8 cellular contexts compared by ENCODE assay signal in the genomic region with DNA sequence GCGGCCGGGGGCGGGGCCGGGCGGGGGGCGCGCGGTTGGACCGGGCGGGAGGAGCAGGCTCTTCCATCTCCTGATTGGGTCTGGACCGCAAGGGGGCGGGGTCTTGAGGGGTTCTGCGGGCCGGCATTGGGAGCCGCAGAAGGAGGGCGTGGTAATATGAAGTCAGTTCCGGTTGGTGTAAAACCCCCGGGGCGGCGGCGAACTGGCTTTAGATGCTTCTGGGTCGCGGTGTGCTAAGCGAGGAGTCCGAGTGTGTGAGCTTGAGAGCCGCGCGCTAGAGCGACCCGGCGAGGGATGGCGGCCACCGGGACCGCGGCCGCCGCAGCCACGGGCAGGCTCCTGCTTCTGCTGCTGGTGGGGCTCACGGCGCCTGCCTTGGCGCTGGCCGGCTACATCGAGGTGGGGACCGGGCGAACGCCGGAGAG. TPM values are rescaled to one million over a fixed set of nuclear protein-coding genes. Genes with fewer than 3 reads are reported as not detected.
DNase-seq lines count a peak whose midpoint lies in the region; ATAC-seq and TF ChIP-seq lines count a peak whose summit lies in the region.

A gene (plus strand): TSS at position 211 of the 425 bp plus-strand sequence. CDS start 84 bp downstream, at position 295.

- H3K4me3 ChIP-seq in AG10803 (ENCODE audit: low read length) = peak within 1 kb of the TSS; percentile 79
- H3K4me3 ChIP-seq in spleen = peak within 1 kb of the TSS; percentile 67 to 91 (median 77)

- DNase-seq in AG10803 (ENCODE audit: low read depth) = peak; percentile 98
- peak; percentile 97 for DNase-seq in NCI-H345 treated with DMSO at 0.1 percent for 48 hours (lab: John Stamatoyannopoulos, UW; ENCODE audit: unreplicated experiment)
- peak; percentile 90 to 96 (median 95) for DNase-seq in activated CD4-positive, CD25-positive, alpha-beta regulatory T cell (lab: John Stamatoyannopoulos, UW)
- peak; percentile 62 to 99 (median 98) for DNase-seq in caudate nucleus (lab: John Stamatoyannopoulos, UW)
- peak; percentile 97 for DNase-seq in inferior parietal cortex (ENCODE audit: extremely low spot score)
- peak; percentile 99 for DNase-seq in spleen

- TF ChIP-seq CTCF in AG10803 (conservative IDR thresholded peaks at IDR 0.05; ENCODE audit: low read length) = no peak
- no peak for TF ChIP-seq CTCF in spleen (IDR thresholded peaks at IDR 0.05 in 8 of 11, conservative IDR thresholded peaks at IDR 0.05 in 3 of 11)

- peak; percentile 95 for ATAC-seq in GM19035 (IDR thresholded peaks at IDR 0.05; ENCODE audit: unreplicated experiment)
- peak; percentile 97 for ATAC-seq in HG03342 (IDR thresholded peaks at IDR 0.05; ENCODE audit: unreplicated experiment)

- intact Hi-C loops in spleen (cut with DNase I; ENCODE audit: low total_unique reads) = loop anchor here (2.0 to 10.0 kb wide), 2 partner anchors 55 to 65 kb away; no protein-coding TSS in a partner anchor

- H3K36me3 ChIP-seq in spleen = no peaks in the 10 kb centered on the region

- H3K9me3 ChIP-seq in spleen = no peaks in the 10 kb centered on the region

- H3K27ac ChIP-seq in caudate nucleus (ENCODE audit: low read depth, low read length) (peak within 1 kb of the TSS; percentile 96), spleen (peak within 1 kb of the TSS; percentile 88 to 96 (median 94))

- no peaks in the 10 kb centered on the region for H3K27me3 ChIP-seq in spleen (replicated peaks in 1 of 7)

- 0 to 2% (median 1%) methylated on average over 20 to 47 of the region's 47 CpGs for WGBS in spleen, 5 donors

- TF ChIP-seq POLR2A in spleen (IDR thresholded peaks at IDR 0.05) = peak; percentile 40 to 89 (median 83)

- H3K4me1 ChIP-seq in spleen = peaks cover 17 to 54% (median 30%) of the 10 kb centered on the region in 6 donors

RNA-seq across cellular contexts. Expression of the gene that starts here (rescaled TPM):
- total RNA-seq in spleen = 100 to 1,000 TPM; 140 to 248 (median 183) TPM
- 10 to 100 TPM; 47.4 to 59.5 (median 50.2) TPM for polyA plus RNA-seq in spleen

Comparison
In these comparisons a context has a peak if more than half of its experiments do, and no peak if none do; other contexts are left out.
1. Peak in every context shown above with its lines: DNase-seq, ATAC-seq, H3K4me3 ChIP-seq and H3K27ac ChIP-seq.